In the genomic region with DNA sequence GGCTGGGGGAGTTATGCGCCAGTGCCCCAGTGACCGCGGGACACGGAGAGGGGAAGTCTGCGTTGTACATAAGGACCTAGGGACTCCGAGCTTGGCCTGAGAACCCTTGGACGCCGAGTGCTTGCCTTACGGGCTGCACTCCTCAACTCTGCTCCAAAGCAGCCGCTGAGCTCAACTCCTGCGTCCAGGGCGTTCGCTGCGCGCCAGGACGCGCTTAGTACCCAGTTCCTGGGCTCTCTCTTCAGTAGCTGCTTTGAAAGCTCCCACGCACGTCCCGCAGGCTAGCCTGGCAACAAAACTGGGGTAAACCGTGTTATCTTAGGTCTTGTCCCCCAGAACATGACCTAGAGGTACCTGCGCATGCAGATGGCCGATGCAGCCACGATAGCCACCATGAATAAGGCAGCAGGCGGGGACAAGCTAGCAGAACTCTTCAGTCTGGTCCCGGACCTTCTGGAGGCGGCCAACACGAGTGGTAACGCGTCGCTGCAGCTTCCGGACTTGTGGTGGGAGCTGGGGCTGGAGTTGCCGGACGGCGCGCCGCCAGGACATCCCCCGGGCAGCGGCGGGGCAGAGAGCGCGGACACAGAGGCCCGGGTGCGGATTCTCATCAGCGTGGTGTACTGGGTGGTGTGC, we compare ENCODE assay signal across 10 cellular contexts. TPM values are rescaled to one million over a fixed set of nuclear protein-coding genes. Genes with fewer than 3 reads are reported as not detected.
DNase-seq lines count a peak whose midpoint lies in the region; ATAC-seq and TF ChIP-seq lines count a peak whose summit lies in the region.
"Had no signal": no experiment of that assay in that cellular context is flagged by ENCODE, and none has a peak within 500 bp of the region (broad histone marks: within the 10 kb centered on the region; RNA-seq: fewer than 3 reads in every experiment).

A gene with protein sequence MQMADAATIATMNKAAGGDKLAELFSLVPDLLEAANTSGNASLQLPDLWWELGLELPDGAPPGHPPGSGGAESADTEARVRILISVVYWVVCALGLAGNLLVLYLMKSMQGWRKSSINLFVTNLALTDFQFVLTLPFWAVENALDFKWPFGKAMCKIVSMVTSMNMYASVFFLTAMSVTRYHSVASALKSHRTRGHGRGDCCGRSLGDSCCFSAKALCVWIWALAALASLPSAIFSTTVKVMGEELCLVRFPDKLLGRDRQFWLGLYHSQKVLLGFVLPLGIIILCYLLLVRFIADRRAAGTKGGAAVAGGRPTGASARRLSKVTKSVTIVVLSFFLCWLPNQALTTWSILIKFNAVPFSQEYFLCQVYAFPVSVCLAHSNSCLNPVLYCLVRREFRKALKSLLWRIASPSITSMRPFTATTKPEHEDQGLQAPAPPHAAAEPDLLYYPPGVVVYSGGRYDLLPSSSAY (plus strand): TSS at position 6 of the 636 bp plus-strand sequence. CDS start 355 bp downstream, at position 361.

- intact Hi-C loops in left ventricle myocardium inferior (cut with micrococcal nuclease) (no loop called here), psoas muscle (cut with DNase I) (no loop called here)

- peaks cover 81% of the 10 kb centered on the region for H3K27me3 ChIP-seq in left ventricle myocardium inferior (ENCODE audit: low read depth)
- peaks cover 0 to 73% (median 25%) of the 10 kb centered on the region in 3 donors for H3K27me3 ChIP-seq in psoas muscle (ENCODE audit: insufficient read depth in 3 of 3, low read length in 2 of 3)
- no peaks in the 10 kb centered on the region for H3K27me3 ChIP-seq in Karpas-422 (ENCODE audit: low read length)

- peaks cover 20% of the 10 kb centered on the region for H3K4me1 ChIP-seq in left ventricle myocardium inferior
- H3K4me1 ChIP-seq in psoas muscle, result peaks cover 10% of the 10 kb centered on the region
- no peaks in the 10 kb centered on the region for H3K4me1 ChIP-seq in Karpas-422 (ENCODE audit: low read length)

- TF ChIP-seq CTCF in GM10266 (IDR thresholded peaks at IDR 0.05; ENCODE audit: control insufficient read depth, insufficient read depth, low read depth, missing control alignments), result no peak
- no peak for TF ChIP-seq CTCF in WI38 (IDR thresholded peaks at IDR 0.05; ENCODE audit: low read depth, low read length)
- no peak for TF ChIP-seq CTCF in left ventricle myocardium inferior (IDR thresholded peaks at IDR 0.05; ENCODE audit: borderline replicate concordance)
- TF ChIP-seq CTCF in psoas muscle (IDR thresholded peaks at IDR 0.05), result no peak

- peak; percentile 40 for DNase-seq in GM10266 (ENCODE audit: extremely low spot score)
- DNase-seq in left ventricle myocardium inferior, result no peak
- DNase-seq in psoas muscle, result peak in 1 of 2 donors; percentile 47
- no peak for DNase-seq in NCI-H524 treated with DMSO at 0.1 percent for 48 hours (lab: John Stamatoyannopoulos, UW)
- no peak for DNase-seq in Karpas-422
- DNase-seq in ecto neural progenitor cell (ENCODE audit: low spot score), result no peak
- DNase-seq in COLO829 (ENCODE audit: low spot score), result no peak
- DNase-seq: activated T-cell treated with anti-CD3 and anti-CD28 coated beads, Interleukin-2, amount 50 U/mL, for 4 hours had no signal

- H2AFZ ChIP-seq in Karpas-422 (ENCODE audit: low read length), result no peak within 1 kb of the TSS

- H3K4me3 ChIP-seq in WI38 (ENCODE audit: low read depth, low read length) (peak within 1 kb of the TSS; percentile 49), left ventricle myocardium inferior (peak within 1 kb of the TSS; percentile 61), psoas muscle (peak within 1 kb of the TSS; percentile 42), Karpas-422 (ENCODE audit: low read length) (no peak within 1 kb of the TSS)

- no peaks in the 10 kb centered on the region for H4K20me1 ChIP-seq in Karpas-422 (ENCODE audit: insufficient read depth, low read depth, low read length)

- H3K27ac ChIP-seq in left ventricle myocardium inferior (replicated peaks) (no peak within 1 kb of the TSS), psoas muscle (no peak within 1 kb of the TSS), Karpas-422 (ENCODE audit: low read length) (no peak within 1 kb of the TSS)

- ATAC-seq in psoas muscle, result no peak

- no peaks in the 10 kb centered on the region for H3K9me2 ChIP-seq in Karpas-422 (replicated peaks; ENCODE audit: insufficient read depth, low read length)

- WGBS in psoas muscle, 3 donors, result 3 to 7% (median 7%) methylated on average over 45 of the region's 45 CpGs

- no peak within 1 kb of the TSS for H3K4me2 ChIP-seq in Karpas-422 (ENCODE audit: low read depth, low read length, poor library complexity, severe bottlenecking)

- H3K9me3 ChIP-seq in left ventricle myocardium inferior (replicated peaks) (no peaks in the 10 kb centered on the region), psoas muscle (no peaks in the 10 kb centered on the region), Karpas-422 (ENCODE audit: low read length) (no peaks in the 10 kb centered on the region)

- no peaks in the 10 kb centered on the region for H3K36me3 ChIP-seq in left ventricle myocardium inferior
- no peaks in the 10 kb centered on the region for H3K36me3 ChIP-seq in psoas muscle (ENCODE audit: insufficient read depth in 1 of 2, low read depth in 1 of 2)
- H3K36me3 ChIP-seq in Karpas-422 (ENCODE audit: insufficient read depth, low read length), result no peaks in the 10 kb centered on the region

- H3K9ac ChIP-seq in Karpas-422 (ENCODE audit: low read length), result no peak within 1 kb of the TSS

- H3K79me2 ChIP-seq in Karpas-422 (ENCODE audit: low read length), result no peaks in the 10 kb centered on the region

RNA-seq across cellular contexts. Expression of the gene that starts here (rescaled TPM):
- total RNA-seq in left ventricle myocardium inferior (not detected), psoas muscle (not detected)
- polyA plus RNA-seq in psoas muscle, result not detected
- not detected in 2 replicates for total RNA-seq in Karpas-422 (2014; rRNA removed; shearing (Covaris generic); ENCODE audit: low replicate concordance)
- total RNA-seq: activated T-cell treated with anti-CD3 and anti-CD28 coated beads, Interleukin-2, amount 50 U/mL, for 4 hours; OCI-LY7 had no signal
